8 cellular contexts compared by ENCODE assay signal in genomic region chr14:39431416-39432178, GRCh38. TPM values are rescaled to one million over a fixed set of nuclear protein-coding genes. Genes with fewer than 3 reads are reported as not detected.
A peak's percentile ranks its signal among the peaks of the same experiment; 100 is the strongest.
DNase-seq lines count a peak whose midpoint lies in the region; ATAC-seq and TF ChIP-seq lines count a peak whose summit lies in the region.

No MANE protein-coding gene starts in this region.

- H3K36me3 Mint-ChIP-seq in activated naive CD4-positive, alpha-beta T cell treated with anti-CD3 and anti-CD28 coated beads, Interleukin-2, amount 50 U/mL, for 24 hours, result no peaks in the 10 kb centered on the region

- H3K4me3 ChIP-seq in Peyer's patch, result peak overlapping the region; percentile 95 to 100 (median 98)
- peak overlapping the region; percentile 88 to 96 for H3K4me3 ChIP-seq in prostate gland
- peak overlapping the region; percentile 96 to 97 for H3K4me3 ChIP-seq in aorta (ENCODE audit: low read length in 2 of 2)

- ATAC-seq in GM18519 (IDR thresholded peaks at IDR 0.05; ENCODE audit: low FRiP score, unreplicated experiment) (peak; percentile 16), HG03045 (IDR thresholded peaks at IDR 0.05; ENCODE audit: unreplicated experiment) (peak; percentile 22), aorta (ENCODE audit: low FRiP score) (no peak)

- TF ChIP-seq CTCF in Peyer's patch (IDR thresholded peaks at IDR 0.05) (peak in 1 of 6 experiments; percentile 4), prostate gland (IDR thresholded peaks at IDR 0.05) (peak in 1 of 4 experiments; percentile 7)

- H3K9me3 ChIP-seq in Peyer's patch (no peaks in the 10 kb centered on the region), prostate gland (no peaks in the 10 kb centered on the region), aorta (ENCODE audit: control insufficient read depth, low read length) (no peaks in the 10 kb centered on the region)

- peak; percentile 23 to 84 for TF ChIP-seq POLR2A in Peyer's patch (IDR thresholded peaks at IDR 0.05)
- peak; percentile 74 for TF ChIP-seq POLR2A in prostate gland (IDR thresholded peaks at IDR 0.05)

- no peaks in the 10 kb centered on the region for H3K27me3 Mint-ChIP-seq in activated naive CD4-positive, alpha-beta T cell treated with anti-CD3 and anti-CD28 coated beads, Interleukin-2, amount 50 U/mL, for 24 hours

- H3K27ac ChIP-seq in Peyer's patch, result peak overlapping the region; percentile 95 to 100 (median 99)
- H3K27ac ChIP-seq in prostate gland, result peak overlapping the region; percentile 98 to 99
- H3K27ac ChIP-seq in aorta (ENCODE audit: low read depth in 1 of 2, low read length in 2 of 2), result peak overlapping the region; percentile 74 to 100

- intact Hi-C loops in cardiac septum (cut with DNase I) (loop anchor here (2.0 to 5.0 kb wide), 3 partner anchors 165 to 329 kb away; partner anchors contain the start of genes PNN and SEC23A), prostate gland (cut with DNase I) (loop anchor here (2.0 to 5.0 kb wide), 3 partner anchors 164 to 329 kb away; partner anchors contain the start of genes PNN and SEC23A), aorta (cut with DNase I) (loop anchor here (5.0 to 10.0 kb wide), 4 partner anchors 167 to 327 kb away; partner anchors contain the start of genes PNN (in 1 of the 2), SEC23A (in 1 of the 2) and TRAPPC6B (in 1 of the 2))

- H3K36me3 ChIP-seq in Peyer's patch (no peaks in the 10 kb centered on the region), prostate gland (no peaks in the 10 kb centered on the region), aorta (ENCODE audit: control insufficient read depth in 1 of 2, insufficient read depth in 2 of 2, low read length in 1 of 2) (no peaks in the 10 kb centered on the region)

- under 1% methylated on average over 80 of the region's 81 CpGs for WGBS in prostate gland
- 0 to 1% methylated on average over 62 to 81 of the region's 81 CpGs for WGBS in aorta, 2 donors

- H3K27ac Mint-ChIP-seq in activated naive CD4-positive, alpha-beta T cell treated with anti-CD3 and anti-CD28 coated beads, Interleukin-2, amount 50 U/mL, for 24 hours, result peak overlapping the region; percentile 100

- no peaks in the 10 kb centered on the region for H3K9me3 Mint-ChIP-seq in activated naive CD4-positive, alpha-beta T cell treated with anti-CD3 and anti-CD28 coated beads, Interleukin-2, amount 50 U/mL, for 24 hours

- peak overlapping the region; percentile 99 for H3K4me3 Mint-ChIP-seq in activated naive CD4-positive, alpha-beta T cell treated with anti-CD3 and anti-CD28 coated beads, Interleukin-2, amount 50 U/mL, for 24 hours

- H3K4me1 Mint-ChIP-seq in activated naive CD4-positive, alpha-beta T cell treated with anti-CD3 and anti-CD28 coated beads, Interleukin-2, amount 50 U/mL, for 24 hours, result peaks cover 54% of the 10 kb centered on the region

- peak; percentile 26 for DNase-seq in AG08395 (ENCODE audit: low spot score)
- peak; percentile 56 to 81 (median 70) for DNase-seq in Peyer's patch
- peak; percentile 78 for DNase-seq in cardiac septum (ENCODE audit: low spot score)
- DNase-seq in prostate gland (ENCODE audit: low spot score), result peak; percentile 30
- DNase-seq in aorta, result peak; percentile 70 to 82

- H3K4me1 ChIP-seq in Peyer's patch (peaks cover 0 to 41% (median 12%) of the 10 kb centered on the region in 4 donors), prostate gland (replicated peaks) (no peaks in the 10 kb centered on the region), aorta (ENCODE audit: control insufficient read depth in 1 of 2, insufficient read depth in 2 of 2, low read length in 2 of 2) (peaks cover 2 to 11% of the 10 kb centered on the region in 2 donors)

- H3K27me3 ChIP-seq in Peyer's patch (no peaks in the 10 kb centered on the region), prostate gland (replicated peaks; ENCODE audit: insufficient read depth) (no peaks in the 10 kb centered on the region), aorta (ENCODE audit: control insufficient read depth in 1 of 2, insufficient read depth in 2 of 2, low read length in 1 of 2) (no peaks in the 10 kb centered on the region)

RNA-seq across cellular contexts. Expression of gene FBXO33, which starts 0.6 kb away (rescaled TPM):
- total RNA-seq in Peyer's patch (10 to 100 TPM in 2 of 4 donors, 1 to 10 TPM in 2; 6.2 to 15.8 (median 8.5) TPM), cardiac septum (6.3 TPM), prostate gland (10 to 100 TPM; 15.1 to 17.1 TPM), aorta (10 to 100 TPM; 13.0 to 14.3 TPM)
- polyA plus RNA-seq in aorta, result 1 to 10 TPM; 3.0 to 9.0 TPM

Comparison
In these comparisons a context has a peak if more than half of its experiments do, and no peak if none do; other contexts are left out.
1. DNase-seq: peak in every context shown above with its lines; median percentile 78 in cardiac septum; 76 in aorta; 70 in Peyer's patch; 30 in prostate gland; 26 in AG08395.